ENCODE assay signal across 2 cellular contexts in the genomic region with DNA sequence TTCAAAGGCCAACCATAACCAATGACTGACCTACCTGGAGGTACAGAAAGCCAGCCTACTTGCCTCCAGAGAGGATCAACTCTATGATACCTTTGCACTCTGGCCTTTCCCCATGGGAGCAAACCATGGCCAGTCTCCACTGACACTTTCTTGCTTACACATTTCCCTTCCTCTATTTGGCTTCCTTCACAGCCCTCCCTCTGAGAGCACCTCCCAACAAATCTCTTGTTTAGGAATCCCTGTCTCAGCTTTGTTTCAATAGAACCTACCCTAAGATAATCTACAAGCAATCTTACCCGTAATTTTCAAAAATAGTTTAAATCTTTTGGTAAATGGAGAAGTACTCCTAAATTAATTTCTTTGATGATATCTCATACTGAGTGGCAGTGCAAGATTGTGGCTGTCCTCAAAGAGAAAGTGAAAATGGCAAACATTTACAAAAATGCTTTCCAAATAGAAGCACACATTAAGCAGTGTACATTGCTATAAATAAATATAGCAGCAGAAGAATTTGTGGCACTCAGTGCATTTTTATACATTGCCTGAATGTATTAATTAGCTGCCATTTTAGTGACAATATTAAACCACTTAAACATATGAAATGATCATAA.
A peak's percentile ranks its signal among the peaks of the same experiment; 100 is the strongest.
TF ChIP-seq lines count a peak whose summit lies in the region.

No MANE protein-coding gene starts in this region.

TF ChIP-seq in K562, 482 proteins besides CTCF, POLR2A, EP300 and RAD21 (continued from another document):
- no peak for TF ChIP-seq NCOA4 (IDR thresholded peaks at IDR 0.05; ENCODE audit: partially characterized antibody)
- TF ChIP-seq DIDO1 (tag; IDR thresholded peaks at IDR 0.05; ENCODE audit: low read depth), result no peak
- TF ChIP-seq SRSF9 (IDR thresholded peaks at IDR 0.05; ENCODE audit: borderline replicate concordance, low read depth, low read length), result no peak
- TF ChIP-seq, protein P1, sequence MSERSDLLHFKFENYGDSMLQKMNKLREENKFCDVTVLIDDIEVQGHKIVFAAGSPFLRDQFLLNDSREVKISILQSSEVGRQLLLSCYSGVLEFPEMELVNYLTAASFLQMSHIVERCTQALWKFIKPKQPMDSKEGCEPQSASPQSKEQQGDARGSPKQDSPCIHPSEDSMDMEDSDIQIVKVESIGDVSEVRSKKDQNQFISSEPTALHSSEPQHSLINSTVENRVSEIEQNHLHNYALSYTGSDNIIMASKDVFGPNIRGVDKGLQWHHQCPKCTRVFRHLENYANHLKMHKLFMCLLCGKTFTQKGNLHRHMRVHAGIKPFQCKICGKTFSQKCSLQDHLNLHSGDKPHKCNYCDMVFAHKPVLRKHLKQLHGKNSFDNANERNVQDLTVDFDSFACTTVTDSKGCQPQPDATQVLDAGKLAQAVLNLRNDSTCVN (CRISPR knock-in tag; IDR thresholded peaks at IDR 0.05), result no peak
- TF ChIP-seq, protein P2, sequence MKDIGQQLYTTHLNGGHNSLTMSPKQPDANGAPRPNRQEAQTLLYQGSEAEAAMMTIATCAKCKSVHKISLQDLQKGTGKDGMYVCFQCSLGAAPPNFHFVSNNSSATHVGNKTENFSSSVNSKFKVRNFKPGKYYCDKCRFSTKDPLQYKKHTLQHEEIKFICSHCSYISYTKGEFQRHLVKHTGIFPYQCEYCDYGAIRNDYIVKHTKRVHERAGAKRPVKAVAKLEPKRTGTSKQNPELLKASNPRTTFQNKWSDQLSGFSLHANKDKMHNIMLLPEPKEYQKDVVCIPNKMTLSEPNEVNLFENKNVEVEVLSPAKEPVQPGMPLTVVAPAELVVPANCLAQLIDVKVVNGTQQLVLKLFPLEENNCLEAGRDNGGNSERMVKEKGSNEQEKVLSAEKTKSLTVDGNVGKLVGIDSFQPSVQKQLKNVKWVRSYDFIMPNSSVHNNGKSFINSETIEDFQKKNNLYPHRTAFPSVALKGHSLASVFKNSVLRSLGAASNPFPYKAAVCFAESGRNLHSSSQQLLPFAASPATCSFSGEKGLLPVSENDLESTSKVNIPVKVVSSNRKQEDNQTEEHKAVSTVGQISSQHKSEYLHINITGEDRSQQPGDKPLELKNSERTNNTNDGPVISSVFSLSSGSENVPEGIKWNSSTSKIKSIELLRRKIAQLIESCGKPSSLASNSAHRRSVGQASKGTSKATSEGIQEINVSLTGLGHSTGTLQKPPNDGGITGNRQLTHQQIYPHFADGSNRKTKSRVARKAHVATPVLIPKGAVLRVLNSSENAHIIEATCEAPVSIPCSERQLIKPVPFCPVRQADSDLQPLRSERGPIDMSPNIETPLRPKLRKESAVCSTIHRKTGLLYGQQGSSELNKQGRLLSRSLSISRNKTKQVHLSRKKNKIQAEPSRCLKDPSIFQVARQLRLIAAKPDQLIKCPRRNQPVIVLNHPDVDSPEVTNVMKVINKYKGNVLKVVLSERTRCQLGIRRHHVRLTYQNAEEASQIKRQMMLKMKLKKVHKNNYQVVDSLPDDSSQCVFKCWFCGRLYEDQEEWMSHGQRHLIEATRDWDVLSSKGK (CRISPR knock-in tag; IDR thresholded peaks at IDR 0.05), result no peak
- peak; percentile 93 for TF ChIP-seq C11orf30 (IDR thresholded peaks at IDR 0.05; ENCODE audit: low read depth)
- peak; percentile 70 for TF ChIP-seq MAFK (IDR thresholded peaks at IDR 0.05; ENCODE audit: low read length)
- peak; percentile 48; the same call in 1 of the 2 replicates for TF ChIP-seq SPI1 (IDR thresholded peaks at IDR 0.05; ENCODE audit: borderline replicate concordance, low read depth, low read length)
- TF ChIP-seq, protein P3, sequence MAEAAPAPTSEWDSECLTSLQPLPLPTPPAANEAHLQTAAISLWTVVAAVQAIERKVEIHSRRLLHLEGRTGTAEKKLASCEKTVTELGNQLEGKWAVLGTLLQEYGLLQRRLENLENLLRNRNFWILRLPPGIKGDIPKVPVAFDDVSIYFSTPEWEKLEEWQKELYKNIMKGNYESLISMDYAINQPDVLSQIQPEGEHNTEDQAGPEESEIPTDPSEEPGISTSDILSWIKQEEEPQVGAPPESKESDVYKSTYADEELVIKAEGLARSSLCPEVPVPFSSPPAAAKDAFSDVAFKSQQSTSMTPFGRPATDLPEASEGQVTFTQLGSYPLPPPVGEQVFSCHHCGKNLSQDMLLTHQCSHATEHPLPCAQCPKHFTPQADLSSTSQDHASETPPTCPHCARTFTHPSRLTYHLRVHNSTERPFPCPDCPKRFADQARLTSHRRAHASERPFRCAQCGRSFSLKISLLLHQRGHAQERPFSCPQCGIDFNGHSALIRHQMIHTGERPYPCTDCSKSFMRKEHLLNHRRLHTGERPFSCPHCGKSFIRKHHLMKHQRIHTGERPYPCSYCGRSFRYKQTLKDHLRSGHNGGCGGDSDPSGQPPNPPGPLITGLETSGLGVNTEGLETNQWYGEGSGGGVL (CRISPR knock-in tag; IDR thresholded peaks at IDR 0.05), result no peak
- no peak for TF ChIP-seq KLF16 (IDR thresholded peaks at IDR 0.05)
- no peak for TF ChIP-seq NR2C2 (CRISPR knock-in tag; IDR thresholded peaks at IDR 0.05)
- TF ChIP-seq NR2C2 (tag; IDR thresholded peaks at IDR 0.05), result peak; percentile 44; the same call in 1 of the 2 replicates
- no peak for TF ChIP-seq ZNF384 (IDR thresholded peaks at IDR 0.05; ENCODE audit: low read depth, low read length)
- TF ChIP-seq ZNF316 (IDR thresholded peaks at IDR 0.05), result peak; percentile 91
- TF ChIP-seq HNRNPL (IDR thresholded peaks at IDR 0.05; ENCODE audit: low read depth, low read length), result no peak
- 0 out of 2 replicates have a peak, but pooled peaks have one; percentile 3 for TF ChIP-seq NFE2 (IDR thresholded peaks at IDR 0.05; ENCODE audit: low read depth)

TF ChIP-seq in SK-N-SH, 30 proteins besides CTCF, POLR2A, EP300 and RAD21 (continued from another document):
- TF ChIP-seq, protein P4, sequence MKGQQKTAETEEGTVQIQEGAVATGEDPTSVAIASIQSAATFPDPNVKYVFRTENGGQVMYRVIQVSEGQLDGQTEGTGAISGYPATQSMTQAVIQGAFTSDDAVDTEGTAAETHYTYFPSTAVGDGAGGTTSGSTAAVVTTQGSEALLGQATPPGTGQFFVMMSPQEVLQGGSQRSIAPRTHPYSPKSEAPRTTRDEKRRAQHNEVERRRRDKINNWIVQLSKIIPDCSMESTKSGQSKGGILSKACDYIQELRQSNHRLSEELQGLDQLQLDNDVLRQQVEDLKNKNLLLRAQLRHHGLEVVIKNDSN (IDR thresholded peaks at IDR 0.05; ENCODE audit: borderline replicate concordance, low read depth), result no peak
- TF ChIP-seq SMC3 (IDR thresholded peaks at IDR 0.05; ENCODE audit: low read depth, low read length) (no peak), RFX5 (IDR thresholded peaks at IDR 0.05; ENCODE audit: low read length) (no peak), GATA2 (CRISPR knock-in tag; IDR thresholded peaks at IDR 0.05) (no peak), TEAD4 (IDR thresholded peaks at IDR 0.05; ENCODE audit: borderline replicate concordance, insufficient read depth) (no peak), SIN3A (IDR thresholded peaks at IDR 0.05; ENCODE audit: borderline replicate concordance, low read depth, low read length) (no peak), MXI1 (IDR thresholded peaks at IDR 0.05; ENCODE audit: low read depth, low read length) (no peak), NRF1 (IDR thresholded peaks at IDR 0.05; ENCODE audit: low read depth, low read length) (no peak), RCOR1 (IDR thresholded peaks at IDR 0.05; ENCODE audit: low read length) (no peak), FOSL2 (IDR thresholded peaks at IDR 0.05; ENCODE audit: borderline replicate concordance, low read depth) (no peak), NFIC (IDR thresholded peaks at IDR 0.05; ENCODE audit: borderline replicate concordance) (no peak)
- TF ChIP-seq, protein P5, sequence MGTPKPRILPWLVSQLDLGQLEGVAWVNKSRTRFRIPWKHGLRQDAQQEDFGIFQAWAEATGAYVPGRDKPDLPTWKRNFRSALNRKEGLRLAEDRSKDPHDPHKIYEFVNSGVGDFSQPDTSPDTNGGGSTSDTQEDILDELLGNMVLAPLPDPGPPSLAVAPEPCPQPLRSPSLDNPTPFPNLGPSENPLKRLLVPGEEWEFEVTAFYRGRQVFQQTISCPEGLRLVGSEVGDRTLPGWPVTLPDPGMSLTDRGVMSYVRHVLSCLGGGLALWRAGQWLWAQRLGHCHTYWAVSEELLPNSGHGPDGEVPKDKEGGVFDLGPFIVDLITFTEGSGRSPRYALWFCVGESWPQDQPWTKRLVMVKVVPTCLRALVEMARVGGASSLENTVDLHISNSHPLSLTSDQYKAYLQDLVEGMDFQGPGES (IDR thresholded peaks at IDR 0.05; ENCODE audit: low read depth, low read length), result no peak
- TF ChIP-seq, protein P6, sequence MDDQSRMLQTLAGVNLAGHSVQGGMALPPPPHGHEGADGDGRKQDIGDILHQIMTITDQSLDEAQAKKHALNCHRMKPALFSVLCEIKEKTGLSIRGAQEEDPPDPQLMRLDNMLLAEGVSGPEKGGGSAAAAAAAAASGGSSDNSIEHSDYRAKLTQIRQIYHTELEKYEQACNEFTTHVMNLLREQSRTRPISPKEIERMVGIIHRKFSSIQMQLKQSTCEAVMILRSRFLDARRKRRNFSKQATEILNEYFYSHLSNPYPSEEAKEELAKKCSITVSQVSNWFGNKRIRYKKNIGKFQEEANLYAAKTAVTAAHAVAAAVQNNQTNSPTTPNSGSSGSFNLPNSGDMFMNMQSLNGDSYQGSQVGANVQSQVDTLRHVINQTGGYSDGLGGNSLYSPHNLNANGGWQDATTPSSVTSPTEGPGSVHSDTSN (IDR thresholded peaks at IDR 0.05), result no peak
